In the genomic region with DNA sequence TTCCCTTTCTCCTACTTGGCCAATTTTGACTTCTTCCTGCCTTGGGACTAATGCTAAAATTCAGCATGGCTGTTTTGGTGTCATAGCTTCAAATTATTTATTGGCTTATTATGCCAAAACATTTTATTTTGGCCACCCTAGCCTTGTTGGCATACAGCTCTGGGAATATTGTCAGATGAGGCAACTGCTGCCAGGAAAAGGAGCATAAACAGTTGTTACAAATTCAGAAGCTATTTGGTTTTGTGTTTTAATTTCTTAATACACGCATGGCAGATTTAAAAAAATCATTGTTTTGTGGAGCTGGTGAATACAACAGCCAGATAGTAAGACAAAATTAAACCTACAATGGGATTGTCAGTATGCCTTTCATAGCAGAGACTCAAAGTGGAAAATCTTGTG, we compare ENCODE assay signal across 13 cellular contexts.
DNase-seq lines count a peak whose midpoint lies in the region; ATAC-seq and TF ChIP-seq lines count a peak whose summit lies in the region.
"Had no signal": no experiment of that assay in that cellular context is flagged by ENCODE, and none has a peak within 500 bp of the region (broad histone marks: within the 10 kb centered on the region; RNA-seq: fewer than 3 reads in every experiment).

No MANE protein-coding gene starts in this region.

- peak overlapping the region in 1 of 5 experiments; percentile 46 for H3K4me3 Mint-ChIP-seq in brain
- H3K4me3 Mint-ChIP-seq: central memory CD8-positive, alpha-beta T cell had no signal

- peak overlapping the region; percentile 79 for H4K91ac ChIP-seq in IMR-90 (ENCODE audit: insufficient read depth, low read depth, low read length)

- no peak for TF ChIP-seq EP300 in esophagus muscularis mucosa (IDR thresholded peaks at IDR 0.05)

- CTCF ChIA-PET in IMR-90 (lab: Yijun Ruan, JAX) = interaction anchor here (0.6 to 1.0 kb wide), 2 partner anchors 64 to 96 kb away, joined by 3 read pairs; no protein-coding TSS in a partner anchor

- no peak overlapping the region for H2AFZ ChIP-seq in IMR-90 (replicated peaks; ENCODE audit: low read length, poor library complexity)

- TF ChIP-seq POLR2A in IMR-90 (IDR thresholded peaks at IDR 0.05; ENCODE audit: low read depth, low read length) (no peak), esophagus muscularis mucosa (IDR thresholded peaks at IDR 0.05; ENCODE audit: low read depth) (no peak)

- intact Hi-C loops in IMR-90 (cut with micrococcal nuclease) = no loop called here
- intact Hi-C loops in esophagus muscularis mucosa (cut with DNase I) = no loop called here

- H3K56ac ChIP-seq in IMR-90 (ENCODE audit: extremely low read depth, insufficient read depth, low read length) = peak overlapping the region; percentile 33

- peak overlapping the region; percentile 85 for H2BK5ac ChIP-seq in IMR-90 (ENCODE audit: low read depth, low read length, poor library complexity, severe bottlenecking)

- H3K23ac ChIP-seq in IMR-90 (ENCODE audit: low read depth, low read length) = peak overlapping the region; percentile 19

- H3K9me3 ChIP-seq in IMR-90 (ENCODE audit: control insufficient read depth, insufficient read depth, low read length) = no peaks in the 10 kb centered on the region
- no peaks in the 10 kb centered on the region for H3K9me3 ChIP-seq in skeletal muscle tissue (ENCODE audit: control insufficient read depth in 3 of 3, low read length in 3 of 3)
- no peaks in the 10 kb centered on the region for H3K9me3 ChIP-seq in esophagus muscularis mucosa

- WGBS in IMR-90 (ENCODE audit: extremely low coverage in 2 of 2, insufficient read length in 1 of 2), 2 experiments = no CpG with 5 or more reads among the region's 1 CpG
- WGBS in esophagus muscularis mucosa = 38% methylated on average over 1 of the region's 1 CpG

- peak overlapping the region; percentile 76; the same call in 1 of the 2 replicates for H3K18ac ChIP-seq in IMR-90 (ENCODE audit: low read depth, low read length)

- H3K4me3 ChIP-seq in IMR-90 (ENCODE audit: insufficient read depth, low read depth, low read length) (no peak overlapping the region), skeletal muscle tissue (ENCODE audit: low read length in 3 of 3) (no peak overlapping the region), esophagus muscularis mucosa (no peak overlapping the region)

- H3K4me2 ChIP-seq in IMR-90 (ENCODE audit: low read depth, low read length) = peak overlapping the region; percentile 13; the same call in 1 of the 2 replicates

- H3K36me3 Mint-ChIP-seq in brain = peaks cover 35% of the 10 kb centered on the region

- BruUV-seq in IMR-90 (replicated peaks; lab: Mats Ljungman, UMichigan) = no TSS peak

- H3K14ac ChIP-seq in IMR-90 (replicated peaks; ENCODE audit: low read depth, low read length) = peak overlapping the region; percentile 57

- H3K27me3 Mint-ChIP-seq in brain = no peaks in the 10 kb centered on the region

- H3K27ac Mint-ChIP-seq in brain = peak overlapping the region in 3 of 5 experiments; percentile 52 to 64 (median 61)

- H3K36me3 ChIP-seq in IMR-90 (ENCODE audit: control insufficient read depth, insufficient read depth, low read length) = peaks cover 4% of the 10 kb centered on the region; the same call in 1 of the 2 replicates
- H3K36me3 ChIP-seq in skeletal muscle tissue (ENCODE audit: control insufficient read depth in 3 of 3, insufficient read depth in 3 of 3, low read length in 3 of 3) = no peaks in the 10 kb centered on the region
- H3K36me3 ChIP-seq in esophagus muscularis mucosa = no peaks in the 10 kb centered on the region

- H2BK20ac ChIP-seq in IMR-90 (ENCODE audit: low read depth, low read length) = peak overlapping the region; percentile 70

- no peak for DNase-seq in IMR-90
- no peak for DNase-seq in left lobe of liver (ENCODE audit: low spot score)
- no peak for DNase-seq in esophagus muscularis mucosa (ENCODE audit: extremely low spot score)
- no peak for DNase-seq in kidney tubule cell (ENCODE audit: low spot score)
- no peak for DNase-seq in stimulated activated CD4-positive, alpha-beta T cell treated with anti-CD3 and anti-CD28 coated beads, Interleukin-2, amount 100 ng/mL, for 24 hours
- DNase-seq: Karpas-422; NCI-H146; NCI-H524 treated with DMSO at 0.1 percent for 48 hours; stimulated activated naive CD4-positive, alpha-beta T cell treated with Interleukin-2 at 50 U/mL for 16 hours had no signal

- dilution Hi-C loops in IMR-90 (cut with HindIII; ENCODE audit: low sequenced_read_pairs, unreplicated experiment) = no loop called here

- peaks cover 42% of the 10 kb centered on the region for H3K4me1 Mint-ChIP-seq in brain
- H3K4me1 Mint-ChIP-seq: central memory CD8-positive, alpha-beta T cell had no signal

- H3K9me1 ChIP-seq in IMR-90 (ENCODE audit: insufficient read depth, low read length) = peaks cover 7% of the 10 kb centered on the region

- POLR2A ChIA-PET in IMR-90 (lab: Charles Lee; ENCODE audit: unreplicated experiment) = interaction anchor here (0.7 kb wide), 1 partner anchor 14 kb away, joined by 3 read pairs; no protein-coding TSS in a partner anchor

- H2BK120ac ChIP-seq in IMR-90 (ENCODE audit: low read depth, low read length) = peak overlapping the region; percentile 77

- in situ Hi-C loops in IMR-90 (cut with MboI; ENCODE audit: low sequenced_read_pairs) = no loop called here

- no peaks in the 10 kb centered on the region for H4K20me1 ChIP-seq in IMR-90 (ENCODE audit: insufficient read depth, low read length)

- H3K9me3 Mint-ChIP-seq in brain = peaks cover 0 to 7% (median 0%) of the 10 kb centered on the region in 5 experiments
- H3K9me3 Mint-ChIP-seq: central memory CD8-positive, alpha-beta T cell had no signal

- H3K4ac ChIP-seq in IMR-90 (ENCODE audit: low read depth, low read length) = peak overlapping the region; percentile 76

- H4K5ac ChIP-seq in IMR-90 (ENCODE audit: low read depth, low read length) = peak overlapping the region; percentile 42; the same call in 1 of the 2 replicates

- H2AK9ac ChIP-seq in IMR-90 (replicated peaks; ENCODE audit: low read depth, low read length, poor library complexity) = no peak overlapping the region

- peak overlapping the region; percentile 75; the same call in 1 of the 2 replicates for H3K9ac ChIP-seq in IMR-90 (ENCODE audit: low read depth, low read length)
- peak overlapping the region in 1 of 3 donors; percentile 5 for H3K9ac ChIP-seq in skeletal muscle tissue (ENCODE audit: low read depth in 1 of 3, low read length in 3 of 3)

- H4K8ac ChIP-seq in IMR-90 (ENCODE audit: low read depth in 2 of 2, low read length in 2 of 2) = peak overlapping the region; percentile 64 to 85

- no peak for TF ChIP-seq RAD21 in IMR-90 (IDR thresholded peaks at IDR 0.05; ENCODE audit: low read length)

- peak overlapping the region; percentile 93; the same call in 2 of the 3 replicates for H2BK15ac ChIP-seq in IMR-90 (ENCODE audit: low read depth, low read length)

- H3K27ac ChIP-seq in IMR-90 (ENCODE audit: insufficient read depth, low read length) = peak overlapping the region; percentile 86
- peak overlapping the region; percentile 39 for H3K27ac ChIP-seq in skeletal muscle tissue (ENCODE audit: low read depth, low read length)
- no peak overlapping the region for H3K27ac ChIP-seq in esophagus muscularis mucosa (replicated peaks in 1 of 4)

- H2AK5ac ChIP-seq in IMR-90 (ENCODE audit: low read depth, low read length) = peak overlapping the region; percentile 65; the same call in 1 of the 2 replicates

- H3K4me1 ChIP-seq in IMR-90 (ENCODE audit: control insufficient read depth, insufficient read depth, low read length) (peaks cover 13% of the 10 kb centered on the region), skeletal muscle tissue (ENCODE audit: control insufficient read depth in 3 of 3, insufficient read depth in 3 of 3, low read length in 3 of 3) (peaks cover 15 to 38% (median 25%) of the 10 kb centered on the region in 3 donors), esophagus muscularis mucosa (peaks cover 11 to 22% (median 18%) of the 10 kb centered on the region in 4 donors)

- ATAC-seq in IMR-90 (ENCODE audit: low read depth) (no peak), left lobe of liver (peak; percentile 26), HG03457 (IDR thresholded peaks at IDR 0.05; ENCODE audit: unreplicated experiment) (no peak)

- no peaks in the 10 kb centered on the region for H3K27me3 ChIP-seq in IMR-90 (ENCODE audit: control insufficient read depth, insufficient read depth, low read length)
- no peaks in the 10 kb centered on the region for H3K27me3 ChIP-seq in skeletal muscle tissue (ENCODE audit: control insufficient read depth in 3 of 3, insufficient read depth in 3 of 3, low read length in 3 of 3)
- no peaks in the 10 kb centered on the region for H3K27me3 ChIP-seq in esophagus muscularis mucosa

- TF ChIP-seq CTCF in IMR-90 (conservative IDR thresholded peaks at IDR 0.05; ENCODE audit: low read depth, low read length) = no peak
- no peak for TF ChIP-seq CTCF in brain (conservative IDR thresholded peaks at IDR 0.05)
- no peak for TF ChIP-seq CTCF in esophagus muscularis mucosa (IDR thresholded peaks at IDR 0.05)

- H3K79me1 ChIP-seq in IMR-90 (ENCODE audit: low read depth in 1 of 2, low read length in 2 of 2) = peaks cover 41 to 64% of the 10 kb centered on the region in 2 experiments

TF ChIP-seq in IMR-90, 13 proteins besides CTCF, POLR2A, EP300 and RAD21 (continues in another document):
- TF ChIP-seq, protein P1, sequence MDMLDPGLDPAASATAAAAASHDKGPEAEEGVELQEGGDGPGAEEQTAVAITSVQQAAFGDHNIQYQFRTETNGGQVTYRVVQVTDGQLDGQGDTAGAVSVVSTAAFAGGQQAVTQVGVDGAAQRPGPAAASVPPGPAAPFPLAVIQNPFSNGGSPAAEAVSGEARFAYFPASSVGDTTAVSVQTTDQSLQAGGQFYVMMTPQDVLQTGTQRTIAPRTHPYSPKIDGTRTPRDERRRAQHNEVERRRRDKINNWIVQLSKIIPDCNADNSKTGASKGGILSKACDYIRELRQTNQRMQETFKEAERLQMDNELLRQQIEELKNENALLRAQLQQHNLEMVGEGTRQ (IDR thresholded peaks at IDR 0.05; ENCODE audit: low read depth, low read length) = no peak
- TF ChIP-seq RCOR1 (IDR thresholded peaks at IDR 0.05; ENCODE audit: insufficient replicate concordance, low read length) (no peak), MAFK (IDR thresholded peaks at IDR 0.05; ENCODE audit: low read depth, low read length) (no peak), MAZ (IDR thresholded peaks at IDR 0.05; ENCODE audit: borderline replicate concordance, low read depth, low read length) (no peak), MXI1 (IDR thresholded peaks at IDR 0.05; ENCODE audit: borderline replicate concordance, low read depth, low read length) (no peak), BHLHE40 (IDR thresholded peaks at IDR 0.05; ENCODE audit: low read depth, low read length) (no peak)
- TF ChIP-seq, protein P2, sequence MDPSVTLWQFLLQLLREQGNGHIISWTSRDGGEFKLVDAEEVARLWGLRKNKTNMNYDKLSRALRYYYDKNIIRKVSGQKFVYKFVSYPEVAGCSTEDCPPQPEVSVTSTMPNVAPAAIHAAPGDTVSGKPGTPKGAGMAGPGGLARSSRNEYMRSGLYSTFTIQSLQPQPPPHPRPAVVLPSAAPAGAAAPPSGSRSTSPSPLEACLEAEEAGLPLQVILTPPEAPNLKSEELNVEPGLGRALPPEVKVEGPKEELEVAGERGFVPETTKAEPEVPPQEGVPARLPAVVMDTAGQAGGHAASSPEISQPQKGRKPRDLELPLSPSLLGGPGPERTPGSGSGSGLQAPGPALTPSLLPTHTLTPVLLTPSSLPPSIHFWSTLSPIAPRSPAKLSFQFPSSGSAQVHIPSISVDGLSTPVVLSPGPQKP (IDR thresholded peaks at IDR 0.05; ENCODE audit: borderline replicate concordance, low read depth, low read length) = no peak

Comparison
In these comparisons a context has a peak if more than half of its experiments do, and no peak if none do; other contexts are left out.
1. H3K27ac ChIP-seq: peak in IMR-90 (single experiment) and skeletal muscle tissue (single experiment); none in esophagus muscularis mucosa (0 of 4).